Comparison of ENCODE assay signal across 13 cellular contexts in the genomic region with DNA sequence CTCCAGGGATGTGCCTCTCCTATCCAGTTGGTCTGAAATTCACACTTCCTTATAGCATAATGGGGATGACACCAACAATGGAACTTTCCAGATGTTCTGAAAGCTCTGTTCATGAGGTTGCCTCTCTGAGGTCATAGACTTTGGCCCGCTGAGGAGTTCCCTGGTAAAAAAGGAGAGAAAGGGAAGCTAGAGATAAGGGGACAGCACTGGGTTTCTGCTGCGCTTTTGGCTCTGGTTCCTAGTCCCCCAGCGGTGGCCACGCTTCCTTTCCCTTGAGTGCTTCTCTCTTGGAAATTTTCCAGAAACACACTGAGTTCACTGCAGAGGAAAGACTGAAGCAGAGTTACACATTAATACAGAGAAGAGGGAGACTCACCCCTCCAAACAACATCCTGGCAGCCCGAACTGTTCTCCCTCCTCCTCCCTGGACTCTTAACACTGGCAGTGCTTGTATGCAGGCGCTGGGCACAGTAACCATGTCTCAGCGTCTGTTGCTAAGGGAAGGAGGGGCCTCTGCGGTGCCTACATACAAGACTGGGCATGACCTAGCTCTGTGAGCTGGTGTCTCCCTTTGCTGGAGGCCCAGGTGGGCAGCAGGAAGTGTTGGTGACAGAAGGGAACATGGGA. TPM values are rescaled to one million over a fixed set of nuclear protein-coding genes. Genes with fewer than 3 reads are reported as not detected.
A peak's percentile ranks its signal among the peaks of the same experiment; 100 is the strongest.
DNase-seq lines count a peak whose midpoint lies in the region; ATAC-seq, FAIRE-seq and TF ChIP-seq lines count a peak whose summit lies in the region.
"Had no signal": no experiment of that assay in that cellular context is flagged by ENCODE, and none has a peak within 500 bp of the region (broad histone marks: within the 10 kb centered on the region; RNA-seq: fewer than 3 reads in every experiment).

A gene with protein sequence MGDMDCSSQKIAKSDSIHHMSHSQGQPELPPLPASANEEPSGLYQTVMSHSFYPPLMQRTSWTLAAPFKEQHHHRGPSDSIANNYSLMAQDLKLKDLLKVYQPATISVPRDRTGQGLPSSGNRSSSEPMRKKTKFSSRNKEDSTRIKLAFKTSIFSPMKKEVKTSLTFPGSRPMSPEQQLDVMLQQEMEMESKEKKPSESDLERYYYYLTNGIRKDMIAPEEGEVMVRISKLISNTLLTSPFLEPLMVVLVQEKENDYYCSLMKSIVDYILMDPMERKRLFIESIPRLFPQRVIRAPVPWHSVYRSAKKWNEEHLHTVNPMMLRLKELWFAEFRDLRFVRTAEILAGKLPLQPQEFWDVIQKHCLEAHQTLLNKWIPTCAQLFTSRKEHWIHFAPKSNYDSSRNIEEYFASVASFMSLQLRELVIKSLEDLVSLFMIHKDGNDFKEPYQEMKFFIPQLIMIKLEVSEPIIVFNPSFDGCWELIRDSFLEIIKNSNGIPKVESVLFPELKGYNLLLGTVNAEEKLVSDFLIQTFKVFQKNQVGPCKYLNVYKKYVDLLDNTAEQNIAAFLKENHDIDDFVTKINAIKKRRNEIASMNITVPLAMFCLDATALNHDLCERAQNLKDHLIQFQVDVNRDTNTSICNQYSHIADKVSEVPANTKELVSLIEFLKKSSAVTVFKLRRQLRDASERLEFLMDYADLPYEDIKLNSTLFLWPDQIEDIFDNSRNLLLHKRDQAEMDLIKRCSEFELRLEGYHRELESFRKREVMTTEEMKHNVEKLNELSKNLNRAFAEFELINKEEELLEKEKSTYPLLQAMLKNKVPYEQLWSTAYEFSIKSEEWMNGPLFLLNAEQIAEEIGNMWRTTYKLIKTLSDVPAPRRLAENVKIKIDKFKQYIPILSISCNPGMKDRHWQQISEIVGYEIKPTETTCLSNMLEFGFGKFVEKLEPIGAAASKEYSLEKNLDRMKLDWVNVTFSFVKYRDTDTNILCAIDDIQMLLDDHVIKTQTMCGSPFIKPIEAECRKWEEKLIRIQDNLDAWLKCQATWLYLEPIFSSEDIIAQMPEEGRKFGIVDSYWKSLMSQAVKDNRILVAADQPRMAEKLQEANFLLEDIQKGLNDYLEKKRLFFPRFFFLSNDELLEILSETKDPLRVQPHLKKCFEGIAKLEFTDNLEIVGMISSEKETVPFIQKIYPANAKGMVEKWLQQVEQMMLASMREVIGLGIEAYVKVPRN (N-terminal part only) (minus strand): TSS at position 472 of the 627 bp plus-strand sequence. CDS start 527 bp downstream, outside the sequence.

- H3K36me3 ChIP-seq in small intestine (ENCODE audit: control insufficient read depth in 2 of 2, insufficient read depth in 2 of 2, low read length in 2 of 2), result no peaks in the 10 kb centered on the region

- no peaks in the 10 kb centered on the region for H3K4me1 ChIP-seq in small intestine (ENCODE audit: control insufficient read depth in 2 of 2, insufficient read depth in 1 of 2, low read depth in 1 of 2, low read length in 1 of 2)

- no peak for ATAC-seq in GM18519 (IDR thresholded peaks at IDR 0.05; ENCODE audit: low FRiP score, unreplicated experiment)
- no peak for ATAC-seq in HG03025 (IDR thresholded peaks at IDR 0.05; ENCODE audit: low FRiP score, unreplicated experiment)

- H3K27ac ChIP-seq in small intestine (ENCODE audit: low read depth in 1 of 2, low read length in 1 of 2), result no peak within 1 kb of the TSS

- H3K27me3 ChIP-seq in small intestine (ENCODE audit: control insufficient read depth in 2 of 2, insufficient read depth in 2 of 2, low read length in 2 of 2), result peaks cover 0 to 2% of the 10 kb centered on the region in 2 donors

- FAIRE-seq in small intestine (lab: Jason Lieb, UNC), result no peak
- FAIRE-seq: endometrium had no signal

- no peak for TF ChIP-seq POLR2A in erythroblast (IDR thresholded peaks at IDR 0.05; ENCODE audit: low read length)

- DNase-seq in NCI-H1436 (lab: John Stamatoyannopoulos, UW) (peak; percentile 50), NCI-H1436 treated with DMSO at 0.1 percent for 48 hours (lab: John Stamatoyannopoulos, UW) (no peak), NCI-H446 treated with DMSO at 0.1 percent for 48 hours (lab: John Stamatoyannopoulos, UW) (peak; percentile 45), dermis blood vessel endothelial cell (peak; percentile 7), small intestine (peak; percentile 10), erythroblast (lab: John Stamatoyannopoulos, UW) (no peak)
- DNase-seq: activated CD4-positive, CD25-positive, alpha-beta regulatory T cell treated with anti-CD3 and anti-CD28 coated beads, Interleukin-2, amount 50 U/mL, for 72 hours; NK-92 treated with Interleukin-12 subunit alpha and Interleukin-12 subunit beta, amount 100 ng/mL, for 24 hours had no signal

- 16 to 28% (median 21%) methylated on average over 8 of the region's 8 CpGs for WGBS in small intestine, 3 donors

- H3K4me3 ChIP-seq in small intestine (ENCODE audit: low read depth in 1 of 2, low read length in 2 of 2), result no peak within 1 kb of the TSS

- H3K9me3 ChIP-seq in small intestine (ENCODE audit: control insufficient read depth, low read depth), result no peaks in the 10 kb centered on the region

RNA-seq across cellular contexts. Expression of the gene that starts here (rescaled TPM):
- not detected in 2 replicates for total RNA-seq in dermis blood vessel endothelial cell
- under 1 TPM in 2 of 3 donors, not detected in 1; 0.52 to 0.67 TPM for polyA plus RNA-seq in small intestine
- total RNA-seq: A172, lung microvascular endothelial cell had no signal

Comparison
In these comparisons a context has a peak if more than half of its experiments do, and no peak if none do; other contexts are left out.
1. DNase-seq: peak in NCI-H1436 (single experiment) and NCI-H446 treated with DMSO at 0.1 percent for 48 hours (single experiment); none in NCI-H1436 treated with DMSO at 0.1 percent for 48 hours (single experiment) and erythroblast (0 of 2).
2. Peak in DNase-seq in dermis blood vessel endothelial cell; RNA of the gene not detected or under 1 TPM.
3. Peak in DNase-seq in small intestine; RNA of the gene not detected or under 1 TPM.